ENCODE assay signal across 25 cellular contexts in the genomic region with DNA sequence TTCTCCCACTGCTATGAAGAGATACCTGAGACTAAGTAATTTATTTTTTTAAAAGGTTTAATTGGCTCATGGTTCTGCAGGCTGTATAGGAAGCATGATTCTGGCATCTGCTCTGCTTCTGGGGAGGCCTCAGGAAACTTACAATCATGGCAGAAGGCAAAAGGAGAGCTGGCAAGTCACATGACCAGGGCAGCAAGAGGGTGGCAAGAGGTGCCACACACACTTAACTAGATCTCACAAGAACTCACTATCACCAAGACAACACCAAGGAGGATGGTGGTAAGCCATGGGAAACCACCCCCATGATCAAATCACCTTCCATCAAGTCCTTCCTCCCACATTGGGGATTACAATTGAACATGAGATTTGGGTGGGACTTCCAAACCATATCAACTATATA.
"Had no signal": no experiment of that assay in that cellular context is flagged by ENCODE, and none has a peak within 500 bp of the region (broad histone marks: within the 10 kb centered on the region; RNA-seq: fewer than 3 reads in every experiment).

No MANE protein-coding gene starts in this region.

- ATAC-seq: gastroesophageal sphincter, left cardiac atrium had no signal

- H3K27me3 Mint-ChIP-seq: activated naive CD8-positive, alpha-beta T cell; type B pancreatic cell had no signal

- H3K27ac Mint-ChIP-seq: activated naive CD8-positive, alpha-beta T cell; endodermal cell; type B pancreatic cell had no signal

- H3K36me3 ChIP-seq: breast epithelium, gastroesophageal sphincter, sigmoid colon, vagina had no signal

- H3K9me3 ChIP-seq: breast epithelium, gastroesophageal sphincter, sigmoid colon, testis, vagina had no signal

- H3K4me1 Mint-ChIP-seq: endodermal cell had no signal

- H3K4me3 Mint-ChIP-seq: activated naive CD8-positive, alpha-beta T cell; endodermal cell; type B pancreatic cell had no signal

- H3K4me1 ChIP-seq: breast epithelium had no signal

- DNase-seq: activated CD4-positive, alpha-beta T cell treated with anti-CD3 and anti-CD28 coated beads for 1 hour; activated CD4-positive, alpha-beta T cell treated with anti-CD3 and anti-CD28 coated beads, Interleukin-2, amount 50 U/mL, for 4 hours; activated gamma-delta T cell treated with Interleukin-2 at 50 U/mL for 16 hours; amniotic stem cell; cerebellar nuclear complex; endodermal cell; head of caudate nucleus; islet precursor cell; left cardiac atrium; midbrain; sigmoid colon; stimulated activated CD4-positive, alpha-beta T cell treated with anti-CD3 and anti-CD28 coated beads, Interleukin-15, amount 100 ng/mL, for 24 hours; stimulated activated CD8-positive, alpha-beta memory T cell treated with anti-CD3 and anti-CD28 coated beads, Interleukin-4, amount 100 ng/mL, for 48 hours; stimulated activated naive CD4-positive, alpha-beta T cell; T-helper 1 cell; testis; WERI-Rb-1 had no signal

- H3K4me2 ChIP-seq: smooth muscle cell had no signal

- H3K9me3 Mint-ChIP-seq: endodermal cell, type B pancreatic cell had no signal

- H3K27me3 ChIP-seq: breast epithelium, gastroesophageal sphincter, sigmoid colon, testis, vagina had no signal

- H3K4me3 ChIP-seq: breast epithelium, coronary artery, gastroesophageal sphincter, sigmoid colon, smooth muscle cell, testis, vagina had no signal

- H3K27ac ChIP-seq: breast epithelium, coronary artery, epithelial cell of prostate, gastroesophageal sphincter, sigmoid colon, testis, vagina, WERI-Rb-1 had no signal
